25 cellular contexts compared by ENCODE assay signal in the genomic region with DNA sequence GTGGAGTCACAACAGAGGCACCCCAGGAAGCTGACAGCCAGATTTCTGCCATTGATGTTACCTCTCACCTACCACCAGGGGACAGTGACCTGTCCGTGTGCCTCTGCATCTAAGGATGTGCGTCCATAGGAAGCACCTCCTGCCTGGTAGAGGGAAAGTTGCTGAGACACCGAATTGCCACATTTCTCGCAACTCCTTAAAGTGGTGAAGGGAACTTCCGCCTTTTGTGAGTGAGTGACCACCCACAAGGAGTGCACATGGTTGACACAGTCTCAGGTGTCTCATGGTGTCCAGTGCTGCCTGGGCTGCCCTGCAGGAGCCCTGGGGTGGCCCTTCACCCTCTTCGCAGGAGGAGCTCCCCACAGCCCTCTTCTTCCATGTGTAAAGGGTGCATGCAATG.
DNase-seq lines count a peak whose midpoint lies in the region; ATAC-seq and TF ChIP-seq lines count a peak whose summit lies in the region.
"Had no signal": no experiment of that assay in that cellular context is flagged by ENCODE, and none has a peak within 500 bp of the region (broad histone marks: within the 10 kb centered on the region; RNA-seq: fewer than 3 reads in every experiment).

No MANE protein-coding gene starts in this region.

- DNase-seq in GM12864 (ENCODE audit: low read depth) (no peak), HFF-Myc (ENCODE audit: extremely low read depth, low read depth) (no peak), astrocyte of the spinal cord (ENCODE audit: low read depth, low spot score) (no peak), iPS-NIHi7 (ENCODE audit: extremely low spot score) (peak; percentile 65), AG08396 (ENCODE audit: low spot score) (no peak)
- DNase-seq: activated CD4-positive, alpha-beta T cell treated with anti-CD3 and anti-CD28 coated beads, Interleukin-2, amount 50 U/mL, for 48 hours; EL; gastrocnemius medialis; hippocampal formation; Karpas-422; left ventricle myocardium inferior; naive thymus-derived CD4-positive, alpha-beta T cell; NCI-H1105; NCI-H2029; NCI-H748 treated with DMSO at 0.1 percent for 48 hours; OCI-M1; stimulated activated CD4-positive, alpha-beta T cell treated with anti-CD3 and anti-CD28 coated beads, Interleukin-12 subunit alpha, Interleukin-12 subunit beta, amount 100 ng/mL, for 4 hours; stimulated activated naive CD8-positive, alpha-beta T cell treated with anti-CD3 and anti-CD28 coated beads, Interleukin-15, amount 100 ng/mL, for 72 hours; T1000; tibial artery had no signal

- TF ChIP-seq CTCF in GM12864 (IDR thresholded peaks at IDR 0.05; ENCODE audit: low read depth, low read length, missing control alignments) (peak; percentile 28), HFF-Myc (IDR thresholded peaks at IDR 0.05; ENCODE audit: low read depth, low read length, missing control alignments) (peak; percentile 10), astrocyte of the spinal cord (IDR thresholded peaks at IDR 0.05; ENCODE audit: low read depth, low read length) (peak; percentile 17)

- ATAC-seq in HG02981 (IDR thresholded peaks at IDR 0.05; ENCODE audit: unreplicated experiment) (no peak), HG02623 (IDR thresholded peaks at IDR 0.05; ENCODE audit: unreplicated experiment) (no peak), GM21390 (IDR thresholded peaks at IDR 0.05; ENCODE audit: unreplicated experiment) (no peak)
- ATAC-seq: gastrocnemius medialis; naive thymus-derived CD4-positive, alpha-beta T cell; Right ventricle myocardium inferior; stimulated activated naive CD8-positive, alpha-beta T cell treated with anti-CD3 and anti-CD28 coated beads, Interleukin-15, amount 100 ng/mL, for 72 hours had no signal

- no peak overlapping the region for H3K4me3 ChIP-seq in GM12864 (ENCODE audit: low read depth, low read length)
- H3K4me3 ChIP-seq in HFF-Myc (replicated peaks; ENCODE audit: low read depth, low read length), result no peak overlapping the region
- no peak overlapping the region for H3K4me3 ChIP-seq in astrocyte of the spinal cord (ENCODE audit: low read depth, low read length)
- H3K4me3 ChIP-seq: esophagus muscularis mucosa, gastrocnemius medialis, left ventricle myocardium inferior, tibial artery had no signal

- in situ Hi-C loops in astrocyte of the spinal cord (cut with HindIII; ENCODE audit: low sequenced_read_pairs), result no loop called here
